Comparison of ENCODE assay signal across 12 cellular contexts in genomic region chr7:154795437-154795836, GRCh38.
"Had no signal": no experiment of that assay in that cellular context is flagged by ENCODE, and none has a peak within 500 bp of the region (broad histone marks: within the 10 kb centered on the region; RNA-seq: fewer than 3 reads in every experiment).

No MANE protein-coding gene starts in this region.

- DNase-seq: activated CD4-positive, alpha-beta memory T cell treated with anti-CD3 and anti-CD28 coated beads for 36 hours; activated CD8-positive, alpha-beta memory T cell treated with anti-CD3 and anti-CD28 coated beads, Interleukin-2, amount 10 ng/mL, durations not matched to agents 7 days and 5 days; activated naive CD4-positive, alpha-beta T cell treated with anti-CD3 and anti-CD28 coated beads, Interleukin-2, amount 10 ng/mL, durations not matched to agents 7 days and 5 days; activated T-cell treated with anti-CD3 and anti-CD28 coated beads, Interleukin-2, amount 50 U/mL, for 24 hours; dermis blood vessel endothelial cell; erythroblast; left colon; lower lobe of right lung; stimulated activated CD4-positive, alpha-beta T cell treated with anti-CD3 and anti-CD28 coated beads, Interleukin-1b, Interleukin-23, amount 100 ng/mL, for 48 hours; stomach had no signal

- H3K9me3 Mint-ChIP-seq: activated CD4-positive, alpha-beta memory T cell treated with anti-CD3 and anti-CD28 coated beads for 36 hours; activated naive CD4-positive, alpha-beta T cell treated with anti-CD3 and anti-CD28 coated beads, Interleukin-2, amount 10 ng/mL, durations not matched to agents 7 days and 5 days; activated T-cell treated with anti-CD3 and anti-CD28 coated beads, Interleukin-2, amount 50 U/mL, for 24 hours; mesothelial cell of epicardium; neural crest cell had no signal

- H3K27ac Mint-ChIP-seq: activated CD4-positive, alpha-beta memory T cell treated with anti-CD3 and anti-CD28 coated beads for 36 hours; activated CD8-positive, alpha-beta memory T cell treated with anti-CD3 and anti-CD28 coated beads, Interleukin-2, amount 10 ng/mL, durations not matched to agents 7 days and 5 days; activated naive CD4-positive, alpha-beta T cell treated with anti-CD3 and anti-CD28 coated beads, Interleukin-2, amount 10 ng/mL, durations not matched to agents 7 days and 5 days; activated T-cell treated with anti-CD3 and anti-CD28 coated beads, Interleukin-2, amount 50 U/mL, for 24 hours; mesothelial cell of epicardium had no signal

- H3K27me3 Mint-ChIP-seq: activated CD8-positive, alpha-beta memory T cell treated with anti-CD3 and anti-CD28 coated beads, Interleukin-2, amount 10 ng/mL, durations not matched to agents 7 days and 5 days had no signal

- H3K4me1 Mint-ChIP-seq: activated CD8-positive, alpha-beta memory T cell treated with anti-CD3 and anti-CD28 coated beads, Interleukin-2, amount 10 ng/mL, durations not matched to agents 7 days and 5 days; activated naive CD4-positive, alpha-beta T cell treated with anti-CD3 and anti-CD28 coated beads, Interleukin-2, amount 10 ng/mL, durations not matched to agents 7 days and 5 days had no signal

- H3K4me3 Mint-ChIP-seq: activated CD4-positive, alpha-beta memory T cell treated with anti-CD3 and anti-CD28 coated beads for 36 hours; activated CD8-positive, alpha-beta memory T cell treated with anti-CD3 and anti-CD28 coated beads, Interleukin-2, amount 10 ng/mL, durations not matched to agents 7 days and 5 days; activated naive CD4-positive, alpha-beta T cell treated with anti-CD3 and anti-CD28 coated beads, Interleukin-2, amount 10 ng/mL, durations not matched to agents 7 days and 5 days; activated T-cell treated with anti-CD3 and anti-CD28 coated beads, Interleukin-2, amount 50 U/mL, for 24 hours; mesothelial cell of epicardium; neural crest cell had no signal

- H3K36me3 Mint-ChIP-seq: activated CD4-positive, alpha-beta memory T cell treated with anti-CD3 and anti-CD28 coated beads for 36 hours; activated CD8-positive, alpha-beta memory T cell treated with anti-CD3 and anti-CD28 coated beads, Interleukin-2, amount 10 ng/mL, durations not matched to agents 7 days and 5 days; activated naive CD4-positive, alpha-beta T cell treated with anti-CD3 and anti-CD28 coated beads, Interleukin-2, amount 10 ng/mL, durations not matched to agents 7 days and 5 days; mesothelial cell of epicardium had no signal
